ENCODE assay signal across 8 cellular contexts in the genomic region with DNA sequence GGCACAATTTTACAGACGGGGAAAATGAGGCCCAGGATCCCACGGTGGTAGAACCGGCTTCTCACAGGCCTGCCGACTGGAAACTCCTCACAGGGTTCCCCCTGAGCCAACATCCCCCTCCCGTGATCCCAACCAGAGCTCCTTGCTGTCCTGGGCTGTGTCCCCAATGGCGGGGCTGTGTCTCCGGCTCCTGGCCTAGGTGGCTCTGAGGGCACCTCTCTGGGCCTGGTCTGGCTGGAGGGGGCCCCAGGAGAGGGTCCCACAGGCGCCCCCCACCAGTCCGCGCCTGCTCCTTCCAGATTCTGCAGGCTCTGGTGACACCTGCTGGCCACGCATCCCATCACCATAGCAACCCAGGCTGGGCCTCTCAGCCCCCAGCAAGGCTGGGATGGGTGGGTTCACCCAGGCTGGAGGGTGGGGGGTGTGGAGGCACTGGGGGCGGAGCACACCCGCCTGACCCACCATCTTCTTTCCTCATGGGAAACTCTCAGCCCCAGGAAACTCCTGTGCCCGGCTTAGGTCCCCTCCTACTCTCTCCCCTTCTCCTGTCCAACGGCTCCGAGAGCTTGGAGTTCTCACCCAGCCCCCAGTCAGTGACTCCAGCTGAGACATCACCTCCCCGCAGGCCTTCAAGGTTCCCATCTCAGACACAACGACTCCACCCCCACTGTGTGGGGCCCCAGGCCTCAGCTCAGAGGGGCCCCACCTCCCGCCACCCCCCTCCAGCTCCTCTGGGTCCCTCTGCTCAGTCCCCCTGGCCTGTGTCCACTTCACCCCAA.
DNase-seq lines count a peak whose midpoint lies in the region; ATAC-seq lines count a peak whose summit lies in the region.

No MANE protein-coding gene starts in this region.

- DNase-seq in NCI-H1417 (lab: John Stamatoyannopoulos, UW) (peak in 2 of 3 experiments; percentile 32 to 55), NCI-H1417 treated with DMSO at 0.1 percent for 48 hours (lab: John Stamatoyannopoulos, UW) (no peak), NCI-H226 (peak; percentile 31), glomerular visceral epithelial cell (ENCODE audit: extremely low spot score) (peak; percentile 16), pons (ENCODE audit: low spot score) (peak; percentile 50), HK-2 (ENCODE audit: unreplicated experiment) (no peak)
- peak; percentile 73 for DNase-seq in activated effector memory CD4-positive, alpha-beta T cell treated with anti-CD3 and anti-CD28 coated beads, Interleukin-2, amount 50 U/mL, for 16 hours

- ATAC-seq in GM21381 (IDR thresholded peaks at IDR 0.05; ENCODE audit: unreplicated experiment): no peak

Comparison
In these comparisons a context has a peak if more than half of its experiments do, and no peak if none do; other contexts are left out.
1. DNase-seq: peak in NCI-H1417 (2 of 3), NCI-H226 (single experiment), activated effector memory CD4-positive, alpha-beta T cell treated with anti-CD3 and anti-CD28 coated beads, Interleukin-2, amount 50 U/mL, for 16 hours (single experiment), glomerular visceral epithelial cell (single experiment) and pons (single experiment); none in NCI-H1417 treated with DMSO at 0.1 percent for 48 hours (single experiment) and HK-2 (single experiment).